ENCODE assay signal across 13 cellular contexts in the genomic region with DNA sequence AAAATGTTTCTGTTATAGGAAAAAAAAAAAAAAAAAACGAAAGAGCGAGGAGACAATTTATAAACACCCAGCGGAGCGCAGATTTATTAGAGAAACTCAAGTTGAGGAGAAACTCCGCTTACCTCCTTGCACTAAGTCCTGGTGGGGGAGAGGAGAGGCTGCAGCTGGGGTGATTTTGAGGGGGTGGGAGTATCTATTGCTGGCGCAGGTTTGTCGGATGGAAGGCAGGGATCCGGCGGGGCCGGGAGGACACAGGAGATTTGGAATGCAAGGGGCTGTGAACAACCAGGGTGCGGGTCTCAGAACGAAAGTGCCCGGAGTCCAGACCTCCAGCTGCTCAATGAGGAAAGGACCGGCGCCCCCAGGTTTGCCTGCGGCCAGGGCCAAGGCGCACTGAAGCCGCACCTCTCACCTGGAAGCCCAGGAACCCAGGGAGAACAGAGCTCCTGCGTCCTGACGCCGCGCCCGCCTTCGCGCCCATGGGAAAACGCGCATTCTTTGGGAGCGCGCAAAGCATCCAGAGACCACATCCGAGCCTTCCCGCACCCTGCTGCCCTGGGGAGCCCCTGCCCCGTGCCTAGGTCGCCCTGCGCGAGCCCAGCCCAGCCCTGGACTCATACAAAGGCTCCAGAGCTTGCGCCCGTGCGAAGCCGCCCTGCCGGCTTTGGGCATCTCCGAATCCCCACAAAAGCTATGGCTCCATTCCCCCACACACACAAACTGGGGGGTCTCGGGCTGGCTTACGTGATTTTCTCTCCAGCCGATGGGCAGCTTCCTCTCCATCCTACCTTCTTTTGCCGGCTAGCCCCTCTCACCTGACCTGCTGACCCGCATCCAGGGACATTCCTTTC. TPM values are rescaled to one million over a fixed set of nuclear protein-coding genes. Genes with fewer than 3 reads are reported as not detected.
A peak's percentile ranks its signal among the peaks of the same experiment; 100 is the strongest.
DNase-seq lines count a peak whose midpoint lies in the region; ATAC-seq and TF ChIP-seq lines count a peak whose summit lies in the region.
"Had no signal": no experiment of that assay in that cellular context is flagged by ENCODE, and none has a peak within 500 bp of the region (broad histone marks: within the 10 kb centered on the region; RNA-seq: fewer than 3 reads in every experiment).

No MANE protein-coding gene starts in this region.

- H3K4me1 Mint-ChIP-seq in IgD-negative memory B cell (peaks cover 4 to 17% (median 9%) of the 10 kb centered on the region in 3 donors), natural killer cell (peaks cover 34 to 49% of the 10 kb centered on the region in 2 donors)

- TF ChIP-seq CTCF in colonic mucosa (IDR thresholded peaks at IDR 0.05) (no peak), natural killer cell (IDR thresholded peaks at IDR 0.05) (no peak)

- H3K9ac ChIP-seq in colonic mucosa (ENCODE audit: low read depth in 2 of 2, low read length in 2 of 2): peak overlapping the region; percentile 48 to 66

- no peak for ATAC-seq in natural killer cell
- no peak for ATAC-seq in HG03469 (IDR thresholded peaks at IDR 0.05; ENCODE audit: unreplicated experiment)
- no peak for ATAC-seq in GM18502 (IDR thresholded peaks at IDR 0.05; ENCODE audit: poor library complexity, unreplicated experiment)

- H3K27me3 ChIP-seq in colonic mucosa: peaks cover 45% of the 10 kb centered on the region

- H3K9me3 ChIP-seq in colonic mucosa: no peaks in the 10 kb centered on the region
- H3K9me3 ChIP-seq: body of pancreas, heart right ventricle had no signal

- H3K4me3 ChIP-seq in colonic mucosa: peak overlapping the region; percentile 6
- H3K4me3 ChIP-seq: body of pancreas, heart right ventricle had no signal

- H3K27ac Mint-ChIP-seq in IgD-negative memory B cell (peak overlapping the region; percentile 72 to 98 (median 94)), natural killer cell (peak overlapping the region in 1 of 2 donors; percentile 69)
- H3K27ac Mint-ChIP-seq: CD8-positive, alpha-beta T cell had no signal

- H3K36me3 ChIP-seq in colonic mucosa: no peaks in the 10 kb centered on the region

- H3K36me3 Mint-ChIP-seq in IgD-negative memory B cell (peaks cover 3% of the 10 kb centered on the region), natural killer cell (peaks cover 7% of the 10 kb centered on the region)
- H3K36me3 Mint-ChIP-seq: CD8-positive, alpha-beta T cell had no signal

- H3K9me3 Mint-ChIP-seq in IgD-negative memory B cell (peaks cover 0 to 2% (median 0%) of the 10 kb centered on the region in 3 donors), natural killer cell (no peaks in the 10 kb centered on the region)
- H3K9me3 Mint-ChIP-seq: CD8-positive, alpha-beta T cell had no signal

- peak; percentile 49 for DNase-seq in COLO668 (lab: John Stamatoyannopoulos, UW; ENCODE audit: unreplicated experiment)
- no peak for DNase-seq in colonic mucosa
- DNase-seq in natural killer cell: no peak
- no peak for DNase-seq in NCI-H345 treated with DMSO at 0.1 percent for 48 hours (lab: John Stamatoyannopoulos, UW; ENCODE audit: unreplicated experiment)
- no peak for DNase-seq in activated CD4-positive, alpha-beta T cell treated with anti-CD3 and anti-CD28 coated beads for 48 hours

- H3K4me3 Mint-ChIP-seq in IgD-negative memory B cell (peak overlapping the region in 2 of 4 donors; percentile 12 to 68), natural killer cell (peak overlapping the region; percentile 45)

- H3K4me1 ChIP-seq in colonic mucosa: peaks cover 13% of the 10 kb centered on the region

- no peak overlapping the region for H3K27ac ChIP-seq in colonic mucosa
- H3K27ac ChIP-seq: body of pancreas, heart right ventricle had no signal

- intact Hi-C loops in colonic mucosa (cut with DNase I) (loop anchor here (5.0 kb wide), 1 partner anchor 275 kb away; no protein-coding TSS in a partner anchor), natural killer cell (cut with micrococcal nuclease) (loop anchor here (2.0 to 10.0 kb wide), 3 partner anchors 137 to 591 kb away; no protein-coding TSS in a partner anchor)

- H3K27me3 Mint-ChIP-seq in IgD-negative memory B cell: peaks cover 74% of the 10 kb centered on the region
- peaks cover 73 to 89% of the 10 kb centered on the region in 2 donors for H3K27me3 Mint-ChIP-seq in natural killer cell (ENCODE audit: low read depth in 2 of 2)

RNA-seq across cellular contexts. Expression of gene HOXB8, which starts 2.6 kb away (rescaled TPM):
- polyA plus RNA-seq in IgD-negative memory B cell: not detected
- total RNA-seq in colonic mucosa (1 to 10 TPM; 4.2 to 7.4 TPM), natural killer cell (not detected)
- total RNA-seq: body of pancreas; CD8-positive, alpha-beta T cell; lung microvascular endothelial cell; Right ventricle myocardium superior had no signal
- polyA plus RNA-seq: heart right ventricle had no signal

RNA-seq across cellular contexts. Expression of gene HOXB7, which starts 6.9 kb away (rescaled TPM):
- polyA plus RNA-seq in IgD-negative memory B cell: not detected
- total RNA-seq in colonic mucosa (10 to 100 TPM; 25.9 to 31.4 TPM), natural killer cell (1 to 10 TPM in 1 of 3 donors, under 1 TPM in 2; 0.45 to 1.4 (median 0.97) TPM)

RNA-seq across cellular contexts. Expression of gene HOXB9, which starts 8.4 kb away (rescaled TPM):
- not detected for polyA plus RNA-seq in IgD-negative memory B cell
- 10 to 100 TPM; 37.1 to 73.9 TPM for total RNA-seq in colonic mucosa
- total RNA-seq in natural killer cell: 1 to 10 TPM in 1 of 3 donors, under 1 TPM in 2; 0.12 to 1.0 (median 0.18) TPM
- total RNA-seq: body of pancreas; CD8-positive, alpha-beta T cell; heart right ventricle; lung microvascular endothelial cell; Right ventricle myocardium superior had no signal
- polyA plus RNA-seq: heart right ventricle had no signal

RNA-seq across cellular contexts. Expression of gene HOXB6, which starts 13.0 kb away (rescaled TPM):
- polyA plus RNA-seq in IgD-negative memory B cell: not detected
- total RNA-seq in colonic mucosa: 10 to 100 TPM; 30.0 to 71.0 TPM
- total RNA-seq in natural killer cell: not detected

RNA-seq across cellular contexts. Expression of gene HOXB5, which starts 24.2 kb away (rescaled TPM):
- polyA plus RNA-seq in IgD-negative memory B cell: not detected
- total RNA-seq in colonic mucosa (10 to 100 TPM; 11.0 to 22.7 TPM), natural killer cell (not detected)
- total RNA-seq: CD8-positive, alpha-beta T cell; lung microvascular endothelial cell had no signal

Comparison
In these comparisons a context has a peak if more than half of its experiments do, and no peak if none do; other contexts are left out.
1. RNA of gene HOXB8, which starts 2.6 kb away (total RNA-seq): 4.2 to 7.4 TPM in colonic mucosa; not detected in natural killer cell; every median in the first group is over 4 times any median in the second.
2. RNA of gene HOXB7, which starts 6.9 kb away (total RNA-seq): 25.9 to 31.4 TPM in colonic mucosa; 0.45 to 1.4 TPM in natural killer cell; every median in the first group is over 10 times any median in the second.
3. RNA of gene HOXB9, which starts 8.4 kb away (total RNA-seq): 37.1 to 73.9 TPM in colonic mucosa; 0.12 to 1.0 TPM in natural killer cell; every median in the first group is over 10 times any median in the second.